Comparison of ENCODE assay signal across 8 cellular contexts in the genomic region with DNA sequence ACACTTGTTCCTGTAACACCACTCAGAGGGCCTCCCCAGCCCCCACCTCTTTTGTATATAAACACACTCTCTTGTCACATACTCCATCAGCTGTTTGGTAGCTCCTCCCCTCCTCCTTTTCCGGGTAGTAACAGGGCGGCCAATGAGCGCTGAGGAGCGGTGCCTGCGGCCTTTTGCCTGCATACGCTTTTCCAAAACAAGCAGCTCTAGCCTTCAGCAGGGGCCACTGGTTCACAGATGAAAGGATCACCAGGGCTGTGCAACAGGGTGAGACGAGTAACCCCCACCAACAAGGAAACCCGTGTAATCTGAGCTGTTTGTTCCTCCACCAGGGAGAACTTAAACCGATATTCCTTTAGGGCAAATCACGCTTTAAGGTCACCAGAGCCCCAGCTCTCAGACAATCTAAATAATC. TPM values are rescaled to one million over a fixed set of nuclear protein-coding genes. Genes with fewer than 3 reads are reported as not detected.
A peak's percentile ranks its signal among the peaks of the same experiment; 100 is the strongest.
DNase-seq lines count a peak whose midpoint lies in the region; ATAC-seq and TF ChIP-seq lines count a peak whose summit lies in the region.

No MANE protein-coding gene starts in this region.

- peaks cover 79% of the 10 kb centered on the region for H3K79me2 ChIP-seq in ACC112 (ENCODE audit: control insufficient read depth, insufficient read depth, low read length, unreplicated experiment)

- TF ChIP-seq POLR2A in right lobe of liver (IDR thresholded peaks at IDR 0.05) = peak; percentile 73

- H3K27ac ChIP-seq in ACC112 (ENCODE audit: low read depth, low read length) (peak overlapping the region; percentile 75), duodenal mucosa (ENCODE audit: low read depth, low read length) (peak overlapping the region; percentile 85), right lobe of liver (peak overlapping the region; percentile 96 to 100 (median 99))

- intact Hi-C loops in right lobe of liver (cut with DNase I) = no loop called here

- WGBS in right lobe of liver (ENCODE audit: insufficient coverage, low coverage, low lambda C conversion rate, missing lambda C conversion rate) = 0% methylated on average over 9 of the region's 10 CpGs

- H3K36me3 ChIP-seq in ACC112 (ENCODE audit: insufficient read depth, low read length) (no peaks in the 10 kb centered on the region), duodenal mucosa (ENCODE audit: control insufficient read depth in 1 of 2, insufficient read depth in 2 of 2, low read length in 2 of 2) (no peaks in the 10 kb centered on the region), right lobe of liver (no peaks in the 10 kb centered on the region)

- TF ChIP-seq CTCF in right lobe of liver (IDR thresholded peaks at IDR 0.05) = no peak

- H3K4me3 ChIP-seq in ACC112 (ENCODE audit: low read depth, low read length) (peak overlapping the region; percentile 97), duodenal mucosa (ENCODE audit: low read depth in 1 of 2, low read length in 2 of 2) (peak overlapping the region; percentile 73 to 93), right lobe of liver (peak overlapping the region in 2 of 3 donors; percentile 88 to 99)

- H3K9me3 ChIP-seq in duodenal mucosa (ENCODE audit: control insufficient read depth in 1 of 2, low read length in 2 of 2) = no peaks in the 10 kb centered on the region
- H3K9me3 ChIP-seq in right lobe of liver = no peaks in the 10 kb centered on the region

- DNase-seq in NCI-H345 treated with DMSO at 0.1 percent for 48 hours (lab: John Stamatoyannopoulos, UW; ENCODE audit: unreplicated experiment) = peak; percentile 75
- DNase-seq in activated CD4-positive, alpha-beta T cell treated with anti-CD3 and anti-CD28 coated beads, Interleukin-2, amount 50 U/mL, for 24 hours (ENCODE audit: low read depth in 1 of 2, low spot score in 1 of 2) = peak; percentile 40 to 75
- peak; percentile 89 to 95 (median 94) for DNase-seq in right lobe of liver
- peak; percentile 80 for DNase-seq in stimulated activated CD4-positive, alpha-beta T cell treated with anti-CD3 and anti-CD28 coated beads, Interleukin-4, amount 100 ng/mL, for 24 hours

- H3K4me1 ChIP-seq in ACC112 (ENCODE audit: control insufficient read depth, insufficient read depth, low read length, unreplicated experiment) = peaks cover 24% of the 10 kb centered on the region
- H3K4me1 ChIP-seq in duodenal mucosa (ENCODE audit: control insufficient read depth in 1 of 2, insufficient read depth in 2 of 2, low read length in 2 of 2) = peaks cover 25 to 40% of the 10 kb centered on the region in 2 donors
- H3K4me1 ChIP-seq in right lobe of liver = peaks cover 0 to 36% (median 8%) of the 10 kb centered on the region in 4 donors

- no peaks in the 10 kb centered on the region for H3K27me3 ChIP-seq in ACC112 (ENCODE audit: insufficient read depth, low read length)
- H3K27me3 ChIP-seq in duodenal mucosa (ENCODE audit: control insufficient read depth in 1 of 2, insufficient read depth in 2 of 2, low read length in 2 of 2) = no peaks in the 10 kb centered on the region
- H3K27me3 ChIP-seq in right lobe of liver = no peaks in the 10 kb centered on the region

- ATAC-seq in GM18867 (IDR thresholded peaks at IDR 0.05; ENCODE audit: unreplicated experiment) (peak; percentile 52), HG03108 (IDR thresholded peaks at IDR 0.05; ENCODE audit: unreplicated experiment) (peak; percentile 52), right lobe of liver (peak; percentile 75 to 88 (median 80))

- no peak overlapping the region for H2AFZ ChIP-seq in ACC112 (ENCODE audit: low read length, unreplicated experiment)

- peak overlapping the region; percentile 96 to 99 for H3K9ac ChIP-seq in duodenal mucosa (ENCODE audit: low read depth in 1 of 2, low read length in 2 of 2)

RNA-seq across cellular contexts. Expression of gene UBE2H, which starts 3.9 kb away (rescaled TPM):
- 10 to 100 TPM; 27.4 to 47.0 (median 35.6) TPM for total RNA-seq in right lobe of liver

Comparison
In these comparisons a context has a peak if more than half of its experiments do, and no peak if none do; other contexts are left out.
1. Peak in every context shown above with its lines: DNase-seq, ATAC-seq, H3K4me3 ChIP-seq and H3K27ac ChIP-seq.